Comparison of ENCODE assay signal across 6 cellular contexts in the genomic region with DNA sequence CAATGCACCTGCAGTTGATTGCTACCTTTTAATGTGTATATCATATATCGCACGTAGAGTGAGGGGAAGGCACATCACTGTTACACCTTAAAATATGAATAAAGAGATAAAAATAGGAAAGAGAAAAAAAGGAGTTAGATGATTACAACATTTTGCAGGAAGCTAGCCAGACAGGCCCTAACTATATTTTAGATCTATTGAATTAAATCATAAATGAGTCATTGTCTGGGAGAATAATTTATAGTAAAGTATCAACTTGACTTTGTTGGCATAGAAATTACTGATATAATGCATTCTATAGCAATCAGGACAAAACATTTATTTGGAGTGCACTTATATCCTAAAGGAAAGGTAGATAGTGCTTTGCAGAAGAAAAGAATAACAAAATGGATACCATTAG.
"Had no signal": no experiment of that assay in that cellular context is flagged by ENCODE, and none has a peak within 500 bp of the region (broad histone marks: within the 10 kb centered on the region; RNA-seq: fewer than 3 reads in every experiment).

No MANE protein-coding gene starts in this region.

- H3K4me1 Mint-ChIP-seq: IgD-negative memory B cell had no signal

- H3K36me3 Mint-ChIP-seq: IgD-negative memory B cell had no signal

- DNase-seq: GM23248, GOT3, H7, HFFc6 had no signal

- H3K4me3 Mint-ChIP-seq: HFFc6, IgD-negative memory B cell had no signal

- H3K27me3 Mint-ChIP-seq: IgD-negative memory B cell had no signal

- H3K27ac Mint-ChIP-seq: HFFc6, IgD-negative memory B cell had no signal

- H3K4me3 ChIP-seq: GM23248, HAP-1 had no signal
